ENCODE assay signal across 28 cellular contexts in the genomic region with DNA sequence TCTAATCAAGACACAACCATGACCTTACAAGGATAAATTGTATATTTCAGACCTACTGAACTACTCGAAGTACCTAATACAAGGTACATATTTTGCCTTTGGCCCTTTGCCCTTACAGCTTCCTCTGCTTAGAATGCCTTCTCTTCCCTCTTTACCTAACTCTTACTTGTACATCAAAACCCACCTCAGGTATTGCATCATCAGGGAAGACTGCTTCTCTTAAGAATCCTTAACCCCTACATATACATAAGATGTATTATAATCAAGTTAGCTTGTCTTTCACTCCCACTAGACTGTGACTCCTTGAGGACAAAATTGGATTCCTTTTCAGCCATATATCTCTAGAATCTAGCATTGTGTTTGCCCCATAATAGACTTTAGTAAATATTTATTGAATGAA.
"Had no signal": no experiment of that assay in that cellular context is flagged by ENCODE, and none has a peak within 500 bp of the region (broad histone marks: within the 10 kb centered on the region; RNA-seq: fewer than 3 reads in every experiment).

No MANE protein-coding gene starts in this region.

- H3K27ac ChIP-seq: epithelial cell of prostate, esophagus squamous epithelium, gastrocnemius medialis, heart right ventricle, left lung, lower lobe of right lung had no signal

- H3K27ac Mint-ChIP-seq: dendritic cell treated with granulocyte-macrophage colony-stimulating factor and Interleukin-4, amounts not matched to agents 40 ng/mL and 50 ng/mL, for 4 days; effector memory CD8-positive, alpha-beta T cell; endodermal cell; mesothelial cell of epicardium; naive B cell; naive thymus-derived CD8-positive, alpha-beta T cell had no signal

- DNase-seq: cortex of kidney; effector CD8-positive, alpha-beta T cell; effector memory CD8-positive, alpha-beta T cell; endodermal cell; erythroblast; esophagus squamous epithelium; foreskin fibroblast; foreskin melanocyte; gastrocnemius medialis; glutamatergic neuron; head of caudate nucleus; heart right ventricle; hippocampal formation; left cardiac atrium; left lung; left ventricle myocardium superior; lower lobe of right lung; mesenchymal stem cell; mucosa of descending colon; naive B cell; naive thymus-derived CD8-positive, alpha-beta T cell had no signal

- H3K27me3 ChIP-seq: gastrocnemius medialis, heart right ventricle, left lung had no signal

- H3K27me3 Mint-ChIP-seq: dendritic cell treated with granulocyte-macrophage colony-stimulating factor and Interleukin-4, amounts not matched to agents 40 ng/mL and 50 ng/mL, for 4 days; effector memory CD8-positive, alpha-beta T cell; naive B cell; naive thymus-derived CD8-positive, alpha-beta T cell had no signal

- ATAC-seq: effector memory CD8-positive, alpha-beta T cell; esophagus mucosa; gastrocnemius medialis; heart right ventricle; left cardiac atrium; left lung; left ventricle myocardium superior; lower lobe of right lung; mucosa of descending colon; naive thymus-derived CD8-positive, alpha-beta T cell had no signal

- H3K9me3 ChIP-seq: esophagus squamous epithelium, gastrocnemius medialis, heart right ventricle, left lung, lower lobe of right lung, mucosa of descending colon had no signal

- H3K4me3 ChIP-seq: esophagus squamous epithelium, gastrocnemius medialis, heart right ventricle, left lung, lower lobe of right lung, mucosa of descending colon had no signal

- FAIRE-seq: endometrium, islet of Langerhans, keratinocyte had no signal

- H3K9me3 Mint-ChIP-seq: dendritic cell treated with granulocyte-macrophage colony-stimulating factor and Interleukin-4, amounts not matched to agents 40 ng/mL and 50 ng/mL, for 4 days; effector memory CD8-positive, alpha-beta T cell; endodermal cell; mesothelial cell of epicardium; naive thymus-derived CD8-positive, alpha-beta T cell had no signal

- H3K36me3 ChIP-seq: esophagus squamous epithelium, gastrocnemius medialis, left lung, lower lobe of right lung had no signal

- H3K4me1 ChIP-seq: esophagus squamous epithelium, lower lobe of right lung had no signal

- H3K4me3 Mint-ChIP-seq: dendritic cell treated with granulocyte-macrophage colony-stimulating factor and Interleukin-4, amounts not matched to agents 40 ng/mL and 50 ng/mL, for 4 days; effector memory CD8-positive, alpha-beta T cell; endodermal cell; mesothelial cell of epicardium; naive B cell; naive thymus-derived CD8-positive, alpha-beta T cell had no signal
